Comparison of ENCODE assay signal across 9 cellular contexts in genomic region chr11:5310423-5310822, GRCh38. TPM values are rescaled to one million over a fixed set of nuclear protein-coding genes. Genes with fewer than 3 reads are reported as not detected.
"Had no signal": no experiment of that assay in that cellular context is flagged by ENCODE, and none has a peak within 500 bp of the region (broad histone marks: within the 10 kb centered on the region; RNA-seq: fewer than 3 reads in every experiment).

No MANE protein-coding gene starts in this region.

- H3K27ac ChIP-seq: HL-60 had no signal

- DNase-seq: H9, HCEC 1CT, KG1 had no signal

- H3K4me2 ChIP-seq: GM23338 had no signal

- ATAC-seq: GM23338 had no signal

- H3K4me3 ChIP-seq: GM23338 had no signal

- FAIRE-seq: H1, H54 had no signal

- H2AFZ ChIP-seq: GM23338 had no signal

RNA-seq across cellular contexts. Expression of gene OR51B4, which starts 8.7 kb away (rescaled TPM):
- total RNA-seq: GM23338, H1, H9 had no signal
- polyA plus RNA-seq: GM23338, H1, IgD-negative memory B cell had no signal

RNA-seq across cellular contexts. Expression of gene OR51B2, which starts 13.7 kb away (rescaled TPM):
- total RNA-seq: GM23338, H1, H9 had no signal
- polyA plus RNA-seq: GM23338, H1, IgD-negative memory B cell had no signal

RNA-seq across cellular contexts. Expression of gene OR51B5, which starts 32.9 kb away (rescaled TPM):
- total RNA-seq: GM23338, H1, H9 had no signal
- polyA plus RNA-seq: GM23338, H1, IgD-negative memory B cell had no signal

RNA-seq across cellular contexts. Expression of gene HBE1, which starts 40.7 kb away (rescaled TPM):
- total RNA-seq: GM23338, H1, H9 had no signal
- polyA plus RNA-seq: GM23338, IgD-negative memory B cell had no signal

RNA-seq across cellular contexts. Expression of gene OR51B6, which starts 40.9 kb away (rescaled TPM):
- total RNA-seq: GM23338, H1, H9, HT1080 had no signal
- polyA plus RNA-seq: GM23338, H1, IgD-negative memory B cell had no signal
